ENCODE assay signal across 9 cellular contexts in genomic region chr6:168035098-168035660, GRCh38. TPM values are rescaled to one million over a fixed set of nuclear protein-coding genes. Genes with fewer than 3 reads are reported as not detected.
DNase-seq lines count a peak whose midpoint lies in the region; ATAC-seq and TF ChIP-seq lines count a peak whose summit lies in the region.
"Had no signal": no experiment of that assay in that cellular context is flagged by ENCODE, and none has a peak within 500 bp of the region (broad histone marks: within the 10 kb centered on the region; RNA-seq: fewer than 3 reads in every experiment).

No MANE protein-coding gene starts in this region.

- H3K27ac Mint-ChIP-seq in Calu3 (ENCODE audit: unreplicated experiment) = peak overlapping the region; percentile 50
- H3K27ac Mint-ChIP-seq in stimulated activated naive B cell treated with anti-CD40 and anti-IgM and Interleukin-4, amounts not matched to agents 10 μg/mL and 1 μg/mL and 100 μg/mL, for 72 hours = no peak overlapping the region
- H3K27ac Mint-ChIP-seq in activated CD8-positive, alpha-beta memory T cell treated with anti-CD3 and anti-CD28 coated beads, Interleukin-2, amount 10 ng/mL, durations not matched to agents 7 days and 5 days = no peak overlapping the region

- intact Hi-C loops in Calu3 (cut with micrococcal nuclease; ENCODE audit: unreplicated experiment) = loop anchor here (10.0 kb wide), 2 partner anchors 70 to 100 kb away; no protein-coding TSS in a partner anchor

- H3K27ac ChIP-seq in cingulate gyrus (ENCODE audit: low read depth, low read length) (peak overlapping the region; percentile 47), substantia nigra (ENCODE audit: low read depth, low read length, poor library complexity, severe bottlenecking) (peak overlapping the region; percentile 55)

- peak; percentile 59 for DNase-seq in Calu3
- peak; percentile 54 for DNase-seq in NCI-H1092 (lab: John Stamatoyannopoulos, UW)
- DNase-seq in left lobe of liver (ENCODE audit: low spot score) = peak; percentile 59
- peak in 11 of 49 donors; percentile 21 to 61 (median 39) for DNase-seq in substantia nigra (lab: John Stamatoyannopoulos, UW)
- DNase-seq in stimulated activated naive B cell treated with anti-CD40 and anti-IgM and Interleukin-4, amounts not matched to agents 10 μg/mL and 1 μg/mL and 100 μg/mL, for 72 hours = no peak
- no peak for DNase-seq in activated CD8-positive, alpha-beta memory T cell treated with anti-CD3 and anti-CD28 coated beads, Interleukin-2, amount 10 ng/mL, durations not matched to agents 7 days and 5 days
- DNase-seq in NCI-H2107 (lab: John Stamatoyannopoulos, UW) = no peak

- H3K4me1 Mint-ChIP-seq in Calu3 (ENCODE audit: low read depth, unreplicated experiment) = peaks cover 22% of the 10 kb centered on the region
- H3K4me1 Mint-ChIP-seq in stimulated activated naive B cell treated with anti-CD40 and anti-IgM and Interleukin-4, amounts not matched to agents 10 μg/mL and 1 μg/mL and 100 μg/mL, for 72 hours = no peaks in the 10 kb centered on the region
- peaks cover 3% of the 10 kb centered on the region for H3K4me1 Mint-ChIP-seq in activated CD8-positive, alpha-beta memory T cell treated with anti-CD3 and anti-CD28 coated beads, Interleukin-2, amount 10 ng/mL, durations not matched to agents 7 days and 5 days

- peaks cover 14% of the 10 kb centered on the region for H3K27me3 Mint-ChIP-seq in Calu3 (ENCODE audit: unreplicated experiment)
- peaks cover 30 to 35% of the 10 kb centered on the region in 2 donors for H3K27me3 Mint-ChIP-seq in stimulated activated naive B cell treated with anti-CD40 and anti-IgM and Interleukin-4, amounts not matched to agents 10 μg/mL and 1 μg/mL and 100 μg/mL, for 72 hours
- H3K27me3 Mint-ChIP-seq in activated CD8-positive, alpha-beta memory T cell treated with anti-CD3 and anti-CD28 coated beads, Interleukin-2, amount 10 ng/mL, durations not matched to agents 7 days and 5 days = peaks cover 11% of the 10 kb centered on the region

- H3K36me3 Mint-ChIP-seq in Calu3 (ENCODE audit: insufficient read depth, unreplicated experiment) = peaks cover 16% of the 10 kb centered on the region
- peaks cover 3% of the 10 kb centered on the region in 2 donors for H3K36me3 Mint-ChIP-seq in stimulated activated naive B cell treated with anti-CD40 and anti-IgM and Interleukin-4, amounts not matched to agents 10 μg/mL and 1 μg/mL and 100 μg/mL, for 72 hours
- H3K36me3 Mint-ChIP-seq in activated CD8-positive, alpha-beta memory T cell treated with anti-CD3 and anti-CD28 coated beads, Interleukin-2, amount 10 ng/mL, durations not matched to agents 7 days and 5 days = no peaks in the 10 kb centered on the region
- H3K36me3 Mint-ChIP-seq: IgD-negative memory B cell had no signal

- CTCF ChIA-PET in Calu3 (lab: Charles Lee) = interaction anchor here (0.6 to 1.0 kb wide), 2 partner anchors 11 to 27 kb away, joined by 3 to 7 read pairs; no protein-coding TSS in a partner anchor
- CTCF ChIA-PET in activated CD8-positive, alpha-beta memory T cell treated with anti-CD3 and anti-CD28 coated beads, Interleukin-2, amount 10 ng/mL, durations not matched to agents 7 days and 5 days (lab: Charles Lee) = no interaction called here

- BruUV-seq in Calu3 (replicated peaks; lab: Mats Ljungman, UMichigan) = no TSS peak

- TF ChIP-seq CTCF in Calu3 (IDR thresholded peaks at IDR 0.05; ENCODE audit: unreplicated experiment) = no peak

- ATAC-seq in left lobe of liver = peak; percentile 82
- no peak for ATAC-seq in stimulated activated naive B cell treated with anti-CD40 and anti-IgM and Interleukin-4, amounts not matched to agents 10 μg/mL and 1 μg/mL and 100 μg/mL, for 72 hours (replicated peaks)
- no peak for ATAC-seq in activated CD8-positive, alpha-beta memory T cell treated with anti-CD3 and anti-CD28 coated beads, Interleukin-2, amount 10 ng/mL, durations not matched to agents 7 days and 5 days

- no peaks in the 10 kb centered on the region for H3K9me3 Mint-ChIP-seq in Calu3 (ENCODE audit: low read depth, unreplicated experiment)
- H3K9me3 Mint-ChIP-seq in stimulated activated naive B cell treated with anti-CD40 and anti-IgM and Interleukin-4, amounts not matched to agents 10 μg/mL and 1 μg/mL and 100 μg/mL, for 72 hours = peaks cover 13 to 18% of the 10 kb centered on the region in 2 donors
- peaks cover 5% of the 10 kb centered on the region for H3K9me3 Mint-ChIP-seq in activated CD8-positive, alpha-beta memory T cell treated with anti-CD3 and anti-CD28 coated beads, Interleukin-2, amount 10 ng/mL, durations not matched to agents 7 days and 5 days (ENCODE audit: low read depth)

- peak overlapping the region; percentile 87 for H3K4me3 Mint-ChIP-seq in Calu3 (ENCODE audit: low read depth, unreplicated experiment)
- peak overlapping the region in 1 of 2 donors; percentile 19 for H3K4me3 Mint-ChIP-seq in stimulated activated naive B cell treated with anti-CD40 and anti-IgM and Interleukin-4, amounts not matched to agents 10 μg/mL and 1 μg/mL and 100 μg/mL, for 72 hours
- H3K4me3 Mint-ChIP-seq in activated CD8-positive, alpha-beta memory T cell treated with anti-CD3 and anti-CD28 coated beads, Interleukin-2, amount 10 ng/mL, durations not matched to agents 7 days and 5 days = no peak overlapping the region

RNA-seq across cellular contexts. Expression of gene KIF25, which starts 37.7 kb away (rescaled TPM):
- total RNA-seq in Calu3 (2022) (not detected in 2 replicates), left lobe of liver (0.43 TPM)
- not detected for total RNA-seq in activated CD8-positive, alpha-beta memory T cell treated with anti-CD3 and anti-CD28 coated beads, Interleukin-2, amount 10 ng/mL, durations not matched to agents 7 days and 5 days

RNA-seq across cellular contexts. Expression of gene FRMD1, which starts 43.8 kb away (rescaled TPM):
- total RNA-seq in Calu3 (2022) (not detected in 2 replicates), left lobe of liver (0.10 TPM)
- not detected for total RNA-seq in activated CD8-positive, alpha-beta memory T cell treated with anti-CD3 and anti-CD28 coated beads, Interleukin-2, amount 10 ng/mL, durations not matched to agents 7 days and 5 days

Comparison
In these comparisons a context has a peak if more than half of its experiments do, and no peak if none do; other contexts are left out.
1. DNase-seq: peak in Calu3 (single experiment), NCI-H1092 (single experiment) and left lobe of liver (single experiment); none in stimulated activated naive B cell treated with anti-CD40 and anti-IgM and Interleukin-4, amounts not matched to agents 10 μg/mL and 1 μg/mL and 100 μg/mL, for 72 hours (single experiment), activated CD8-positive, alpha-beta memory T cell treated with anti-CD3 and anti-CD28 coated beads, Interleukin-2, amount 10 ng/mL, durations not matched to agents 7 days and 5 days (single experiment) and NCI-H2107 (single experiment).